ENCODE assay signal across 8 cellular contexts in genomic region chr7:129958643-129959479, GRCh38. TPM values are rescaled to one million over a fixed set of nuclear protein-coding genes. Genes with fewer than 3 reads are reported as not detected.
DNase-seq lines count a peak whose midpoint lies in the region; ATAC-seq and TF ChIP-seq lines count a peak whose summit lies in the region.

No MANE protein-coding gene starts in this region.

- peak; percentile 96 for DNase-seq in HPDE6-E6E7 (ENCODE audit: extremely low spot score)
- peak; percentile 64 to 86 for DNase-seq in SW 1271 (lab: John Stamatoyannopoulos, UW)
- peak; percentile 32 to 38 for DNase-seq in heart right ventricle
- no peak for DNase-seq in effector memory CD8-positive, alpha-beta T cell
- DNase-seq in NCI-H524 treated with DMSO at 0.1 percent for 48 hours (lab: John Stamatoyannopoulos, UW) = no peak

- intact Hi-C loops in heart right ventricle (cut with DNase I) = loop anchor here in 1 of 10 donors (10.0 kb wide), 1 partner anchor 94 kb away; no protein-coding TSS in a partner anchor

- H3K4me3 ChIP-seq in heart right ventricle = no peak overlapping the region
- no peak overlapping the region for H3K4me3 ChIP-seq in skeletal muscle satellite cell (ENCODE audit: low read length)

- no peak overlapping the region for H3K4me3 Mint-ChIP-seq in effector memory CD8-positive, alpha-beta T cell

- no peaks in the 10 kb centered on the region for H3K27me3 Mint-ChIP-seq in effector memory CD8-positive, alpha-beta T cell

- peak; percentile 62 to 98 (median 88) for ATAC-seq in heart right ventricle
- no peak for ATAC-seq in effector memory CD8-positive, alpha-beta T cell (replicated peaks)
- ATAC-seq in GM21619 (IDR thresholded peaks at IDR 0.05; ENCODE audit: unreplicated experiment) = no peak
- ATAC-seq in HG03469 (IDR thresholded peaks at IDR 0.05; ENCODE audit: unreplicated experiment) = no peak

- 36 to 47% methylated on average over 9 of the region's 9 CpGs for WGBS in heart right ventricle, 2 donors

- no peak for TF ChIP-seq CTCF in heart right ventricle (IDR thresholded peaks at IDR 0.05)

- H3K36me3 ChIP-seq in heart right ventricle = no peaks in the 10 kb centered on the region
- no peaks in the 10 kb centered on the region for H3K36me3 ChIP-seq in skeletal muscle satellite cell (ENCODE audit: insufficient read depth, low read length)

- H3K4me2 ChIP-seq in skeletal muscle satellite cell (ENCODE audit: low read length) = peak overlapping the region; percentile 54

- peaks cover 0 to 12% (median 6%) of the 10 kb centered on the region in 9 donors for H3K4me1 ChIP-seq in heart right ventricle
- H3K4me1 ChIP-seq in skeletal muscle satellite cell (ENCODE audit: control insufficient read depth, insufficient read depth, low read length) = peaks cover 16% of the 10 kb centered on the region

- no peaks in the 10 kb centered on the region for H3K9me3 Mint-ChIP-seq in effector memory CD8-positive, alpha-beta T cell

- H3K9me3 ChIP-seq in heart right ventricle (no peaks in the 10 kb centered on the region), skeletal muscle satellite cell (replicated peaks; ENCODE audit: low read length) (no peaks in the 10 kb centered on the region)

- H3K36me3 Mint-ChIP-seq in effector memory CD8-positive, alpha-beta T cell (ENCODE audit: insufficient read depth) = peaks cover 2% of the 10 kb centered on the region

- peak overlapping the region in 1 of 2 donors; percentile 14 for H3K27ac Mint-ChIP-seq in effector memory CD8-positive, alpha-beta T cell

- H3K4me1 Mint-ChIP-seq in effector memory CD8-positive, alpha-beta T cell (ENCODE audit: low read depth in 2 of 2) = no peaks in the 10 kb centered on the region

- peak overlapping the region; percentile 38 for H3K9ac ChIP-seq in skeletal muscle satellite cell (ENCODE audit: low read depth, low read length)

- peak overlapping the region in 6 of 10 donors; percentile 19 to 59 (median 36) for H3K27ac ChIP-seq in heart right ventricle

- H3K27me3 ChIP-seq in heart right ventricle = no peaks in the 10 kb centered on the region
- no peaks in the 10 kb centered on the region for H3K27me3 ChIP-seq in skeletal muscle satellite cell (ENCODE audit: control insufficient read depth, insufficient read depth, low read length)

RNA-seq across cellular contexts. Expression of gene UBE2H, which starts 6.1 kb away (rescaled TPM):
- 100 to 1,000 TPM in 7 of 10 donors, 10 to 100 TPM in 3; 73.5 to 222 (median 170) TPM for total RNA-seq in heart right ventricle
- 10 to 100 TPM; 26.0 to 35.3 TPM for polyA plus RNA-seq in heart right ventricle
- 33.0 and 34.2 TPM in 2 replicates for total RNA-seq in skeletal muscle satellite cell (2012; rRNA removed)

Comparison
In these comparisons a context has a peak if more than half of its experiments do, and no peak if none do; other contexts are left out.
1. DNase-seq: peak in HPDE6-E6E7 (single experiment), SW 1271 (2 of 2) and heart right ventricle (2 of 2); none in effector memory CD8-positive, alpha-beta T cell (0 of 3) and NCI-H524 treated with DMSO at 0.1 percent for 48 hours (single experiment).
2. ATAC-seq: peak in heart right ventricle (8 of 8); none in effector memory CD8-positive, alpha-beta T cell (single experiment), GM21619 (single experiment) and HG03469 (single experiment).